Comparison of ENCODE assay signal across 28 cellular contexts in genomic region chr21:43708745-43709381, GRCh38.
"Had no signal": no experiment of that assay in that cellular context is flagged by ENCODE, and none has a peak within 500 bp of the region (broad histone marks: within the 10 kb centered on the region; RNA-seq: fewer than 3 reads in every experiment).

No MANE protein-coding gene starts in this region.

- H3K4me2 ChIP-seq: hepatocyte, smooth muscle cell had no signal

- H3K4me3 Mint-ChIP-seq: dendritic cell treated with granulocyte-macrophage colony-stimulating factor and Interleukin-4, amounts not matched to agents 40 ng/mL and 50 ng/mL, for 4 days; endodermal cell; mesothelial cell of epicardium; naive B cell; nephron; stimulated activated effector memory CD8-positive, alpha-beta T cell treated with anti-CD3 and anti-CD28 coated beads, Interleukin-12 subunit alpha, Interleukin-12 subunit beta, amount 100 ng/mL, for 72 hours had no signal

- H3K9me3 Mint-ChIP-seq: dendritic cell treated with granulocyte-macrophage colony-stimulating factor and Interleukin-4, amounts not matched to agents 40 ng/mL and 50 ng/mL, for 4 days; endodermal cell; mesothelial cell of epicardium; nephron; stimulated activated effector memory CD8-positive, alpha-beta T cell treated with anti-CD3 and anti-CD28 coated beads, Interleukin-12 subunit alpha, Interleukin-12 subunit beta, amount 100 ng/mL, for 72 hours had no signal

- H2AFZ ChIP-seq: hepatocyte had no signal

- H3K9me3 ChIP-seq: colonic mucosa, gastrocnemius medialis, mucosa of descending colon, pancreas, stomach, thyroid gland had no signal

- H3K4me1 Mint-ChIP-seq: naive B cell; stimulated activated effector memory CD8-positive, alpha-beta T cell treated with anti-CD3 and anti-CD28 coated beads, Interleukin-12 subunit alpha, Interleukin-12 subunit beta, amount 100 ng/mL, for 72 hours had no signal

- H3K27ac ChIP-seq: colonic mucosa, epithelial cell of prostate, gastrocnemius medialis, heart left ventricle, hepatocyte, left lung, pancreas, stomach, thyroid gland had no signal

- H3K4me3 ChIP-seq: colonic mucosa, gastrocnemius medialis, heart left ventricle, hepatocyte, left lung, mucosa of descending colon, pancreas, smooth muscle cell, stomach, thyroid gland had no signal

- H3K4me1 ChIP-seq: colonic mucosa had no signal

- DNase-seq: colonic mucosa; effector CD8-positive, alpha-beta T cell; endodermal cell; foreskin fibroblast; gastrocnemius medialis; heart left ventricle; left cardiac atrium; left lung; mesenchymal stem cell; naive B cell; occipital lobe; stimulated activated CD4-positive, alpha-beta T cell treated with anti-CD3 and anti-CD28 coated beads, Interleukin-12 subunit alpha, Interleukin-12 subunit beta, amount 100 ng/mL, for 4 hours; stimulated activated CD4-positive, alpha-beta T cell treated with anti-CD3 and anti-CD28 coated beads, Interleukin-2, amount 100 ng/mL, for 24 hours; stimulated activated CD4-positive, alpha-beta T cell treated with anti-CD3 and anti-CD28 coated beads, Interleukin-4, amount 100 ng/mL, for 24 hours; stimulated activated naive CD4-positive, alpha-beta T cell treated with Interleukin-2 at 50 U/mL for 16 hours; stomach; thyroid gland had no signal

- H3K27me3 ChIP-seq: colonic mucosa, gastrocnemius medialis, heart left ventricle, hepatocyte, left lung, pancreas, stomach, thyroid gland had no signal

- H3K36me3 ChIP-seq: colonic mucosa, gastrocnemius medialis, heart left ventricle, left lung, pancreas, stomach, thyroid gland had no signal

- H3K36me3 Mint-ChIP-seq: mesothelial cell of epicardium; naive B cell; stimulated activated effector memory CD8-positive, alpha-beta T cell treated with anti-CD3 and anti-CD28 coated beads, Interleukin-12 subunit alpha, Interleukin-12 subunit beta, amount 100 ng/mL, for 72 hours had no signal

- H3K79me2 ChIP-seq: hepatocyte had no signal

- ATAC-seq: esophagus mucosa; gastrocnemius medialis; heart left ventricle; left cardiac atrium; left lung; mucosa of descending colon; pancreas; sciatic nerve; stimulated activated effector memory CD8-positive, alpha-beta T cell treated with anti-CD3 and anti-CD28 coated beads, Interleukin-12 subunit alpha, Interleukin-12 subunit beta, amount 100 ng/mL, for 72 hours had no signal

- H3K27ac Mint-ChIP-seq: dendritic cell treated with granulocyte-macrophage colony-stimulating factor and Interleukin-4, amounts not matched to agents 40 ng/mL and 50 ng/mL, for 4 days; endodermal cell; mesothelial cell of epicardium; naive B cell; nephron; stimulated activated effector memory CD8-positive, alpha-beta T cell treated with anti-CD3 and anti-CD28 coated beads, Interleukin-12 subunit alpha, Interleukin-12 subunit beta, amount 100 ng/mL, for 72 hours had no signal
